In genomic region chr16:4320030-4320429, GRCh38 we compare ENCODE assay signal across 13 cellular contexts. TPM values are rescaled to one million over a fixed set of nuclear protein-coding genes. Genes with fewer than 3 reads are reported as not detected.
DNase-seq lines count a peak whose midpoint lies in the region; ATAC-seq, FAIRE-seq and TF ChIP-seq lines count a peak whose summit lies in the region.
"Had no signal": no experiment of that assay in that cellular context is flagged by ENCODE, and none has a peak within 500 bp of the region (broad histone marks: within the 10 kb centered on the region; RNA-seq: fewer than 3 reads in every experiment).

No MANE protein-coding gene starts in this region.

- H3K4me1 Mint-ChIP-seq in astrocyte (ENCODE audit: low read depth, unreplicated experiment) = peaks cover 7% of the 10 kb centered on the region
- peaks cover 19% of the 10 kb centered on the region for H3K4me1 Mint-ChIP-seq in activated CD8-positive, alpha-beta T cell treated with anti-CD3 and anti-CD28 coated beads, Interleukin-2, amount 10 ng/mL, durations not matched to agents 7 days and 5 days (ENCODE audit: low read depth)

- H3K27ac Mint-ChIP-seq in astrocyte (ENCODE audit: unreplicated experiment) = no peak overlapping the region
- no peak overlapping the region for H3K27ac Mint-ChIP-seq in activated CD8-positive, alpha-beta T cell treated with anti-CD3 and anti-CD28 coated beads, Interleukin-2, amount 10 ng/mL, durations not matched to agents 7 days and 5 days
- H3K27ac Mint-ChIP-seq: activated naive CD4-positive, alpha-beta T cell treated with anti-CD3 and anti-CD28 coated beads, Interleukin-2, amount 10 ng/mL, durations not matched to agents 7 days and 5 days; stimulated activated naive CD8-positive, alpha-beta T cell treated with anti-CD3 and anti-CD28 coated beads, Interleukin-15, amount 100 ng/mL, for 72 hours had no signal

- no peak overlapping the region for H2AFZ ChIP-seq in astrocyte (ENCODE audit: low read depth, low read length)
- H2AFZ ChIP-seq in Karpas-422 (ENCODE audit: low read length) = no peak overlapping the region

- no peaks in the 10 kb centered on the region for H3K36me3 Mint-ChIP-seq in astrocyte (ENCODE audit: low read depth, unreplicated experiment)
- H3K36me3 Mint-ChIP-seq in activated CD8-positive, alpha-beta T cell treated with anti-CD3 and anti-CD28 coated beads, Interleukin-2, amount 10 ng/mL, durations not matched to agents 7 days and 5 days (ENCODE audit: low read depth) = no peaks in the 10 kb centered on the region
- H3K36me3 Mint-ChIP-seq: activated naive CD4-positive, alpha-beta T cell treated with anti-CD3 and anti-CD28 coated beads, Interleukin-2, amount 10 ng/mL, durations not matched to agents 7 days and 5 days had no signal

- peaks cover 84% of the 10 kb centered on the region for H4K20me1 ChIP-seq in astrocyte (ENCODE audit: insufficient read depth, low read length)
- no peaks in the 10 kb centered on the region for H4K20me1 ChIP-seq in Karpas-422 (ENCODE audit: insufficient read depth, low read depth, low read length)

- H3K4me3 ChIP-seq in A549 = no peak overlapping the region
- H3K4me3 ChIP-seq in astrocyte (ENCODE audit: insufficient read depth, low read depth, low read length) = no peak overlapping the region
- H3K4me3 ChIP-seq in sigmoid colon = no peak overlapping the region
- H3K4me3 ChIP-seq in Karpas-422 (ENCODE audit: low read length) = no peak overlapping the region
- H3K4me3 ChIP-seq: SK-N-MC had no signal

- no peaks in the 10 kb centered on the region for H3K27me3 Mint-ChIP-seq in astrocyte (ENCODE audit: low read depth, unreplicated experiment)
- H3K27me3 Mint-ChIP-seq in activated CD8-positive, alpha-beta T cell treated with anti-CD3 and anti-CD28 coated beads, Interleukin-2, amount 10 ng/mL, durations not matched to agents 7 days and 5 days (ENCODE audit: low read depth) = peaks cover 3% of the 10 kb centered on the region

- CTCF ChIA-PET in A549 (lab: Yijun Ruan, JAX) = interaction anchor here (2.1 to 22.8 kb wide), 4 partner anchors 7 to 58 kb away, joined by 7 to 423 read pairs (median 218); partner anchors contain the start of gene GLIS2
- CTCF ChIA-PET in activated CD8-positive, alpha-beta T cell treated with anti-CD3 and anti-CD28 coated beads, Interleukin-2, amount 10 ng/mL, durations not matched to agents 7 days and 5 days (lab: Charles Lee) = no interaction called here

- H3K9me2 ChIP-seq in Karpas-422 (replicated peaks; ENCODE audit: insufficient read depth, low read length) = no peaks in the 10 kb centered on the region

- TF ChIP-seq CTCF in A549 (IDR thresholded peaks at IDR 0.05) = no peak
- TF ChIP-seq CTCF in astrocyte (IDR thresholded peaks at IDR 0.05; ENCODE audit: insufficient read depth, low read depth, low read length) = no peak
- TF ChIP-seq CTCF in sigmoid colon (IDR thresholded peaks at IDR 0.05) = no peak

- H3K9ac ChIP-seq in astrocyte (ENCODE audit: low read length) (no peak overlapping the region), Karpas-422 (ENCODE audit: low read length) (no peak overlapping the region)

- peaks cover 76% of the 10 kb centered on the region for H3K4me1 ChIP-seq in A549
- peaks cover 53% of the 10 kb centered on the region for H3K4me1 ChIP-seq in astrocyte (ENCODE audit: insufficient read depth, low read length)
- H3K4me1 ChIP-seq in sigmoid colon = peaks cover 2 to 89% (median 83%) of the 10 kb centered on the region in 4 donors
- peaks cover 12% of the 10 kb centered on the region for H3K4me1 ChIP-seq in Karpas-422 (ENCODE audit: low read length)

- FAIRE-seq in A549 (lab: Jason Lieb, UNC) (no peak), astrocyte (lab: Jason Lieb, UNC) (no peak)

- H3K36me3 ChIP-seq in astrocyte (ENCODE audit: insufficient read depth, low read length) (no peaks in the 10 kb centered on the region), sigmoid colon (no peaks in the 10 kb centered on the region), Karpas-422 (ENCODE audit: insufficient read depth, low read length) (no peaks in the 10 kb centered on the region)

- H3K27ac ChIP-seq in A549 (peak overlapping the region in 1 of 2 experiments; percentile 96; a peak in 4 of 6 replicates), astrocyte (ENCODE audit: low read depth, low read length) (no peak overlapping the region), sigmoid colon (peak overlapping the region; percentile 90 to 98 (median 96)), Karpas-422 (ENCODE audit: low read length) (no peak overlapping the region)
- H3K27ac ChIP-seq: SK-N-MC had no signal

- POLR2A ChIA-PET in A549 (lab: Yijun Ruan, JAX) = no interaction called here
- POLR2A ChIA-PET in activated CD8-positive, alpha-beta T cell treated with anti-CD3 and anti-CD28 coated beads, Interleukin-2, amount 10 ng/mL, durations not matched to agents 7 days and 5 days (lab: Charles Lee) = no interaction called here

- ATAC-seq in A549 (no peak), left cardiac atrium (no peak), HG03565 (IDR thresholded peaks at IDR 0.05; ENCODE audit: unreplicated experiment) (no peak)
- no peak for ATAC-seq in activated CD8-positive, alpha-beta T cell treated with anti-CD3 and anti-CD28 coated beads, Interleukin-2, amount 10 ng/mL, durations not matched to agents 7 days and 5 days
- ATAC-seq: HCT116 had no signal

- no peak for TF ChIP-seq EP300 in A549 (IDR thresholded peaks at IDR 0.05)
- TF ChIP-seq EP300 in sigmoid colon (IDR thresholded peaks at IDR 0.05) = no peak

- no peak overlapping the region for H3K4me3 Mint-ChIP-seq in astrocyte (ENCODE audit: unreplicated experiment)
- H3K4me3 Mint-ChIP-seq in activated CD8-positive, alpha-beta T cell treated with anti-CD3 and anti-CD28 coated beads, Interleukin-2, amount 10 ng/mL, durations not matched to agents 7 days and 5 days = no peak overlapping the region
- H3K4me3 Mint-ChIP-seq: activated naive CD4-positive, alpha-beta T cell treated with anti-CD3 and anti-CD28 coated beads, Interleukin-2, amount 10 ng/mL, durations not matched to agents 7 days and 5 days; stimulated activated naive CD8-positive, alpha-beta T cell treated with anti-CD3 and anti-CD28 coated beads, Interleukin-15, amount 100 ng/mL, for 72 hours had no signal

- H3K9me3 ChIP-seq in A549 (no peaks in the 10 kb centered on the region), astrocyte (ENCODE audit: insufficient read depth, low read depth, low read length) (no peaks in the 10 kb centered on the region), sigmoid colon (no peaks in the 10 kb centered on the region), Karpas-422 (ENCODE audit: low read length) (no peaks in the 10 kb centered on the region)

- no peaks in the 10 kb centered on the region for H3K27me3 ChIP-seq in astrocyte (ENCODE audit: insufficient read depth, low read length)
- H3K27me3 ChIP-seq in sigmoid colon = no peaks in the 10 kb centered on the region
- H3K27me3 ChIP-seq in Karpas-422 (ENCODE audit: low read length) = no peaks in the 10 kb centered on the region

- H3K79me2 ChIP-seq in astrocyte (ENCODE audit: insufficient read depth, low read length) (peaks cover 87% of the 10 kb centered on the region), Karpas-422 (ENCODE audit: low read length) (no peaks in the 10 kb centered on the region)

- TF ChIP-seq POLR2A in A549 (IDR thresholded peaks at IDR 0.05; ENCODE audit: low read length) (no peak), sigmoid colon (IDR thresholded peaks at IDR 0.05) (no peak)

- WGBS in A549 (ENCODE audit: missing lambda C conversion rate) = 87% methylated on average over 7 of the region's 22 CpGs
- 63 to 73% methylated on average over 22 of the region's 22 CpGs for WGBS in sigmoid colon, 2 donors

- H3K4me2 ChIP-seq in A549 (peak overlapping the region; percentile 93), astrocyte (ENCODE audit: low read length) (peak overlapping the region; percentile 41), Karpas-422 (ENCODE audit: low read depth, low read length, poor library complexity, severe bottlenecking) (no peak overlapping the region)

- no peaks in the 10 kb centered on the region for H3K9me3 Mint-ChIP-seq in astrocyte (ENCODE audit: unreplicated experiment)
- no peaks in the 10 kb centered on the region for H3K9me3 Mint-ChIP-seq in activated CD8-positive, alpha-beta T cell treated with anti-CD3 and anti-CD28 coated beads, Interleukin-2, amount 10 ng/mL, durations not matched to agents 7 days and 5 days (ENCODE audit: insufficient read depth)
- H3K9me3 Mint-ChIP-seq: activated naive CD4-positive, alpha-beta T cell treated with anti-CD3 and anti-CD28 coated beads, Interleukin-2, amount 10 ng/mL, durations not matched to agents 7 days and 5 days; stimulated activated naive CD8-positive, alpha-beta T cell treated with anti-CD3 and anti-CD28 coated beads, Interleukin-15, amount 100 ng/mL, for 72 hours had no signal

- intact Hi-C loops in left cardiac atrium (cut with DNase I) (no loop called here), sigmoid colon (cut with DNase I) (no loop called here)

- DNase-seq in A549 (ENCODE audit: low read depth in 1 of 2, low spot score in 1 of 2) (no peak), astrocyte (ENCODE audit: low read depth) (no peak), left cardiac atrium (peak; percentile 68), sigmoid colon (peak; percentile 73), Karpas-422 (no peak), NCI-H1105 (lab: John Stamatoyannopoulos, UW) (no peak)
- DNase-seq in activated CD8-positive, alpha-beta T cell treated with anti-CD3 and anti-CD28 coated beads, Interleukin-2, amount 10 ng/mL, durations not matched to agents 7 days and 5 days = no peak
- DNase-seq: NCI-H2029 treated with DMSO at 0.1 percent for 48 hours had no signal

- no peak for TF ChIP-seq RAD21 in A549 (conservative IDR thresholded peaks at IDR 0.05 in 1 of 2, IDR thresholded peaks at IDR 0.05 in 1 of 2)

RNA-seq across cellular contexts. Expression of gene GLIS2, which starts 4.2 kb away (rescaled TPM):
- polyA plus RNA-seq in A549 (2011; rRNA removed) (5.5 and 6.8 TPM in 2 replicates), A549 (2017; fragmentation: RNase III; extraction: RNeasy Plus Mini Kit Qiagen cat#74134 plus additional on column Dnase treatment) (15.8 to 19.5 TPM (median 16.3 TPM) in 3 replicates), sigmoid colon (1 to 10 TPM in 2 of 3 donors, under 1 TPM in 1; 0.69 to 4.0 (median 1.8) TPM)
- 20.8 and 29.4 TPM in 2 replicates for polyA plus RNA-seq in A549 (2012; cell fraction: cytosol; rRNA removed)
- 37.1 and 54.5 TPM in 2 replicates for polyA plus RNA-seq in A549 (2012; cell fraction: nucleus; rRNA removed)
- polyA minus RNA-seq in A549 (2011; rRNA and poly(A)+ RNA removed) = 3.3 and 6.4 TPM in 2 replicates
- total RNA-seq in astrocyte (16.5 and 18.9 TPM in 2 replicates), left cardiac atrium (10 to 100 TPM; 23.9 to 29.2 TPM), sigmoid colon (10 to 100 TPM in 1 of 4 donors, 1 to 10 TPM in 3; 5.4 to 11.9 (median 5.7) TPM)
- 0.07 TPM in 1 of 2 replicates, not detected in the other for total RNA-seq in Karpas-422 (2014; rRNA removed; shearing (Covaris generic); ENCODE audit: low replicate concordance)
- total RNA-seq in activated CD8-positive, alpha-beta T cell treated with anti-CD3 and anti-CD28 coated beads, Interleukin-2, amount 10 ng/mL, durations not matched to agents 7 days and 5 days = under 1 TPM; 0.16 TPM

RNA-seq across cellular contexts. Expression of gene PAM16, which starts 31.1 kb away (rescaled TPM):
- polyA plus RNA-seq in A549 (2011; rRNA removed) (42.5 and 55.1 TPM in 2 replicates), A549 (2017; fragmentation: RNase III; extraction: RNeasy Plus Mini Kit Qiagen cat#74134 plus additional on column Dnase treatment) (58.7 to 64.3 TPM (median 59.1 TPM) in 3 replicates), sigmoid colon (10 to 100 TPM; 36.0 to 57.0 (median 49.0) TPM)
- polyA plus RNA-seq in A549 (2012; cell fraction: cytosol; rRNA removed) = 169 and 194 TPM in 2 replicates
- polyA plus RNA-seq in A549 (2012; cell fraction: nucleus; rRNA removed) = 144 and 160 TPM in 2 replicates
- 9.2 and 9.3 TPM in 2 replicates for polyA minus RNA-seq in A549 (2011; rRNA and poly(A)+ RNA removed)
- total RNA-seq in astrocyte (50.7 and 51.9 TPM in 2 replicates), left cardiac atrium (10 to 100 TPM; 51.0 to 64.3 TPM), sigmoid colon (10 to 100 TPM; 36.7 to 52.7 (median 43.6) TPM)
- 65.6 and 126 TPM in 2 replicates for total RNA-seq in Karpas-422 (2014; rRNA removed; shearing (Covaris generic); ENCODE audit: low replicate concordance)
- total RNA-seq in activated CD8-positive, alpha-beta T cell treated with anti-CD3 and anti-CD28 coated beads, Interleukin-2, amount 10 ng/mL, durations not matched to agents 7 days and 5 days = 10 to 100 TPM; 33.3 to 40.3 TPM

RNA-seq across cellular contexts. Expression of gene TFAP4, which starts 47.2 kb away (rescaled TPM):
- 7.0 and 7.2 TPM in 2 replicates for polyA plus RNA-seq in A549 (2011; rRNA removed)
- polyA plus RNA-seq in A549 (2012; cell fraction: cytosol; rRNA removed) = 19.1 and 22.2 TPM in 2 replicates
- polyA plus RNA-seq in A549 (2012; cell fraction: nucleus; rRNA removed) = 25.1 and 33.1 TPM in 2 replicates
- polyA plus RNA-seq in A549 (2017; fragmentation: RNase III; extraction: RNeasy Plus Mini Kit Qiagen cat#74134 plus additional on column Dnase treatment) = 13.6 to 15.7 TPM (median 14.7 TPM) in 3 replicates
- polyA minus RNA-seq in A549 (2011; rRNA and poly(A)+ RNA removed) = 30.3 and 41.0 TPM in 2 replicates
- 6.1 and 7.7 TPM in 2 replicates for total RNA-seq in astrocyte
- total RNA-seq in left cardiac atrium = 1 to 10 TPM; 3.7 to 4.2 TPM
- 1 to 10 TPM; 3.2 to 3.9 (median 3.6) TPM for total RNA-seq in sigmoid colon
- polyA plus RNA-seq in sigmoid colon = 10 to 100 TPM in 1 of 3 donors, 1 to 10 TPM in 2; 2.3 to 11.7 (median 4.8) TPM
- 32.4 and 38.9 TPM in 2 replicates for total RNA-seq in Karpas-422 (2014; rRNA removed; shearing (Covaris generic); ENCODE audit: low replicate concordance)
- total RNA-seq in activated CD8-positive, alpha-beta T cell treated with anti-CD3 and anti-CD28 coated beads, Interleukin-2, amount 10 ng/mL, durations not matched to agents 7 days and 5 days = 10 to 100 TPM; 21.0 to 24.7 TPM

RNA-seq across cellular contexts. Expression of gene VASN, which starts 51.6 kb away (rescaled TPM):
- 2.0 and 2.3 TPM in 2 replicates for polyA plus RNA-seq in A549 (2011; rRNA removed)
- 6.1 and 9.5 TPM in 2 replicates for polyA plus RNA-seq in A549 (2012; cell fraction: cytosol; rRNA removed)
- 14.0 and 32.6 TPM in 2 replicates for polyA plus RNA-seq in A549 (2012; cell fraction: nucleus; rRNA removed)
- 4.0 to 4.7 TPM (median 4.2 TPM) in 3 replicates for polyA plus RNA-seq in A549 (2017; fragmentation: RNase III; extraction: RNeasy Plus Mini Kit Qiagen cat#74134 plus additional on column Dnase treatment)
- 1.3 and 1.8 TPM in 2 replicates for polyA minus RNA-seq in A549 (2011; rRNA and poly(A)+ RNA removed)
- 32.0 and 38.7 TPM in 2 replicates for total RNA-seq in astrocyte
- 10 to 100 TPM; 10.6 to 20.0 TPM for total RNA-seq in left cardiac atrium
- total RNA-seq in sigmoid colon = 10 to 100 TPM in 1 of 4 donors, 1 to 10 TPM in 3; 7.1 to 10.2 (median 8.3) TPM
- polyA plus RNA-seq in sigmoid colon = 1 to 10 TPM in 2 of 3 donors, under 1 TPM in 1; 0.46 to 4.2 (median 2.4) TPM
- total RNA-seq in Karpas-422 (2014; rRNA removed; shearing (Covaris generic); ENCODE audit: low replicate concordance) = 4.1 and 8.9 TPM in 2 replicates
- not detected for total RNA-seq in activated CD8-positive, alpha-beta T cell treated with anti-CD3 and anti-CD28 coated beads, Interleukin-2, amount 10 ng/mL, durations not matched to agents 7 days and 5 days

Comparison
In these comparisons a context has a peak if more than half of its experiments do, and no peak if none do; other contexts are left out.
1. DNase-seq: peak in left cardiac atrium (single experiment) and sigmoid colon (single experiment); none in A549 (0 of 2), astrocyte (single experiment), Karpas-422 (single experiment), activated CD8-positive, alpha-beta T cell treated with anti-CD3 and anti-CD28 coated beads, Interleukin-2, amount 10 ng/mL, durations not matched to agents 7 days and 5 days (single experiment) and NCI-H1105 (single experiment).
2. H3K27ac ChIP-seq: peak in sigmoid colon (4 of 4); none in astrocyte (single experiment) and Karpas-422 (single experiment).